Comparison of ENCODE assay signal across 3 cellular contexts in genomic region chr16:953818-954217, GRCh38. TPM values are rescaled to one million over a fixed set of nuclear protein-coding genes. Genes with fewer than 3 reads are reported as not detected.
"Had no signal": no experiment of that assay in that cellular context is flagged by ENCODE, and none has a peak within 500 bp of the region (broad histone marks: within the 10 kb centered on the region; RNA-seq: fewer than 3 reads in every experiment).

No MANE protein-coding gene starts in this region.

RNA-seq across cellular contexts. Expression of gene LMF1, which starts 17.0 kb away (rescaled TPM):
- total RNA-seq: HT1080 had no signal

RNA-seq across cellular contexts. Expression of gene SOX8, which starts 27.8 kb away (rescaled TPM):
- total RNA-seq: HT1080, MCF 10A had no signal
- polyA plus RNA-seq: SK-N-SH had no signal
